5 cellular contexts compared by ENCODE assay signal in genomic region chr7:45114257-45114656, GRCh38. TPM values are rescaled to one million over a fixed set of nuclear protein-coding genes. Genes with fewer than 3 reads are reported as not detected.
"Had no signal": no experiment of that assay in that cellular context is flagged by ENCODE, and none has a peak within 500 bp of the region (broad histone marks: within the 10 kb centered on the region; RNA-seq: fewer than 3 reads in every experiment).

No MANE protein-coding gene starts in this region.

RNA-seq across cellular contexts. Expression of gene RAMP3, which starts 43.3 kb away (rescaled TPM):
- total RNA-seq: hepatocyte; naive thymus-derived CD8-positive, alpha-beta T cell; osteocyte had no signal
- polyA plus RNA-seq: hepatocyte; keratinocyte; naive thymus-derived CD8-positive, alpha-beta T cell; neural cell had no signal
